Comparison of ENCODE assay signal across 9 cellular contexts in genomic region chr10:93991596-93992284, GRCh38. TPM values are rescaled to one million over a fixed set of nuclear protein-coding genes. Genes with fewer than 3 reads are reported as not detected.
DNase-seq lines count a peak whose midpoint lies in the region; ATAC-seq, FAIRE-seq and TF ChIP-seq lines count a peak whose summit lies in the region.
"Had no signal": no experiment of that assay in that cellular context is flagged by ENCODE, and none has a peak within 500 bp of the region (broad histone marks: within the 10 kb centered on the region; RNA-seq: fewer than 3 reads in every experiment).

No MANE protein-coding gene starts in this region.

- H3K27me3 Mint-ChIP-seq in osteocyte (ENCODE audit: unreplicated experiment) = peaks cover 4% of the 10 kb centered on the region

- H3K4me1 Mint-ChIP-seq in osteocyte (ENCODE audit: unreplicated experiment) = peaks cover 48% of the 10 kb centered on the region

- no peaks in the 10 kb centered on the region for H4K20me1 ChIP-seq in MM.1S (ENCODE audit: insufficient read depth, low read length)

- H3K36me3 ChIP-seq in SJSA1 (0 out of 2 replicates have a peak, but pooled peaks cover 3% of the 10 kb centered on the region), MM.1S (replicated peaks; ENCODE audit: insufficient read depth, low read length) (no peaks in the 10 kb centered on the region)

- no peaks in the 10 kb centered on the region for H3K9me3 Mint-ChIP-seq in osteocyte (ENCODE audit: unreplicated experiment)

- peak overlapping the region; percentile 40 for H3K4me3 Mint-ChIP-seq in osteocyte (ENCODE audit: unreplicated experiment)

- H3K79me2 ChIP-seq in MM.1S (ENCODE audit: low read length) = no peaks in the 10 kb centered on the region

- H3K27me3 ChIP-seq in SJSA1 (replicated peaks) (no peaks in the 10 kb centered on the region), MM.1S (replicated peaks; ENCODE audit: insufficient read depth, low read length) (peaks cover 9% of the 10 kb centered on the region; the same call in 1 of the 2 replicates)

- no peaks in the 10 kb centered on the region for H3K36me3 Mint-ChIP-seq in osteocyte (ENCODE audit: unreplicated experiment)

- H3K27ac ChIP-seq in SJSA1 (peak overlapping the region; percentile 59), MM.1S (ENCODE audit: low read length) (no peak overlapping the region)

- TF ChIP-seq CTCF in osteocyte (IDR thresholded peaks at IDR 0.05) (no peak), MM.1S (IDR thresholded peaks at IDR 0.05; ENCODE audit: low read length) (no peak)

- no peaks in the 10 kb centered on the region for H3K9me3 ChIP-seq in SJSA1 (replicated peaks)
- H3K9me3 ChIP-seq in MM.1S (replicated peaks; ENCODE audit: insufficient read depth, low read length) = no peaks in the 10 kb centered on the region

- no peak for ATAC-seq in GM18861 (IDR thresholded peaks at IDR 0.05; ENCODE audit: unreplicated experiment)

- H2AFZ ChIP-seq in MM.1S (ENCODE audit: low read length) = no peak overlapping the region

- no peak for FAIRE-seq in frontal cortex (lab: Jason Lieb, UNC)
- FAIRE-seq: TTC549 had no signal

- H3K4me2 ChIP-seq in MM.1S (ENCODE audit: low read depth, low read length) = no peak overlapping the region

- H3K27ac Mint-ChIP-seq in osteocyte (ENCODE audit: unreplicated experiment) = peak overlapping the region; percentile 79

- DNase-seq in COLO829 (ENCODE audit: low spot score) = peak; percentile 89
- peak; percentile 87 to 88 for DNase-seq in SJSA1 (ENCODE audit: low read depth in 1 of 2, low spot score in 2 of 2)
- DNase-seq in frontal cortex (ENCODE audit: low spot score in 2 of 2) = peak; percentile 36 to 43
- DNase-seq in osteocyte (ENCODE audit: extremely low spot score, unreplicated experiment) = no peak
- DNase-seq in NCI-H345 treated with DMSO at 0.1 percent for 48 hours (lab: John Stamatoyannopoulos, UW; ENCODE audit: unreplicated experiment) = no peak
- DNase-seq in OCI-M1 (lab: John Stamatoyannopoulos, UW) = no peak
- DNase-seq in MM.1S = no peak

- H3F3A ChIP-seq in MM.1S (ENCODE audit: insufficient read depth, low read length) = no peaks in the 10 kb centered on the region

- H3K4me1 ChIP-seq in SJSA1 (replicated peaks) (peaks cover 57% of the 10 kb centered on the region), MM.1S (ENCODE audit: low read length) (peaks cover 3% of the 10 kb centered on the region; the same call in 1 of the 2 replicates)

- H3K9ac ChIP-seq in MM.1S (ENCODE audit: low read length) = no peak overlapping the region

- H3K4me3 ChIP-seq in SJSA1 = no peak overlapping the region
- no peak overlapping the region for H3K4me3 ChIP-seq in MM.1S (ENCODE audit: low read length)

- H3K9me2 ChIP-seq in MM.1S (replicated peaks; ENCODE audit: insufficient read depth, low read length) = no peaks in the 10 kb centered on the region

RNA-seq across cellular contexts. Expression of gene PLCE1, which starts 2.0 kb away (rescaled TPM):
- 3.7 and 8.1 TPM in 2 replicates for total RNA-seq in SJSA1 (2014; rRNA removed; shearing (Covaris generic))
- total RNA-seq in frontal cortex (4.9 TPM), osteocyte (7.0 and 7.4 TPM in 2 replicates)

Comparison
In these comparisons a context has a peak if more than half of its experiments do, and no peak if none do; other contexts are left out.
1. DNase-seq: peak in COLO829 (single experiment), SJSA1 (2 of 2) and frontal cortex (2 of 2); none in osteocyte (single experiment), NCI-H345 treated with DMSO at 0.1 percent for 48 hours (single experiment), OCI-M1 (single experiment) and MM.1S (single experiment).